In the genomic region with DNA sequence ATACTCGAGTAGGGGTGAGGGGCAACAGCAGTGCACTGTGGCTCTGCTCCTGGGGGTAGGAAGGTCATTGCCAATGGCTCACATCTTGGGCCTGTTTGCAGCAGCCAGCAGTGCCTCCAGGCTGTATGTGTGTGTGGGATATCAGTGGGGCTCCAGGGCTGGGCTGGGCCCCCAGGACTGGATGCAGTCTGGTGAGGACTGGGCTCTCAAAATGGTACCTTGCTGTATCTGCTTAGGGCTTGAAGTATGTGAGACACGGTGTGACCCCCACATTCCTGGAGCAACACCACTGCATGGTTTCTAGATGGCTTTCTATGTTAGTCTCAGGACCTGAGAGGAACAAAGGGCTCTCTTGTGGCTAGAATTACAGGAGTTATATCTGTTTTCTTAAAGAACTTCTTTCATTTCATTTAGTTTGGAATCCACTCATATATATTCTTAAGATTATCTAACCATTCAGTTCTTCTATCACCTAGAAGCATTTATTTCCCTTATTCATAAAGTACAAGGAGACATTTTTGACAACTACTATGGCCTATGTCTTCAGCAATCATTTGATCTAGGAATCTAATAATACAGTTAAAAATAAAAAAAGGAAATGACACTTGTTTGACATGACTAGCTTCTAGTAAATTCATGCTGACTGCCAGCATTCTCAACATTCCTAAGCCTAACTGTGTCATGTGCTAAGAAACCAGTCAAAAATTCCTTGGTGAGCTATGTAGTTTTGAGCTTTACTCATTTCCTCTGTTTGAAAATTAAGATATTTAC, we compare ENCODE assay signal across 11 cellular contexts.
A peak's percentile ranks its signal among the peaks of the same experiment; 100 is the strongest.
DNase-seq lines count a peak whose midpoint lies in the region; ATAC-seq, FAIRE-seq and TF ChIP-seq lines count a peak whose summit lies in the region.
"Had no signal": no experiment of that assay in that cellular context is flagged by ENCODE, and none has a peak within 500 bp of the region (broad histone marks: within the 10 kb centered on the region; RNA-seq: fewer than 3 reads in every experiment).

No MANE protein-coding gene starts in this region.

- no peak overlapping the region for H3K4ac ChIP-seq in mesendoderm (ENCODE audit: low read depth, low read length)

- TF ChIP-seq RAD21 in Ishikawa (IDR thresholded peaks at IDR 0.05; ENCODE audit: low read depth) = no peak

- peaks cover 0 to 7% (median 0%) of the 10 kb centered on the region in 3 donors for H3K36me3 Mint-ChIP-seq in naive thymus-derived CD8-positive, alpha-beta T cell

- H3K9me3 Mint-ChIP-seq in naive thymus-derived CD8-positive, alpha-beta T cell = peaks cover 0 to 18% (median 8%) of the 10 kb centered on the region in 9 donors

- FAIRE-seq in GM19239 (lab: Jason Lieb, UNC) = no peak

- H3K27ac ChIP-seq in mesendoderm (ENCODE audit: low read depth, low read length) = no peak overlapping the region
- H3K27ac ChIP-seq in caudate nucleus (ENCODE audit: low read depth, low read length) = no peak overlapping the region

- peaks cover 0 to 4% (median 0%) of the 10 kb centered on the region in 5 donors for H3K27me3 Mint-ChIP-seq in naive thymus-derived CD8-positive, alpha-beta T cell

- no peak overlapping the region for H3K9ac ChIP-seq in mesendoderm (ENCODE audit: low read length)

- H3K4me1 ChIP-seq in mesendoderm (ENCODE audit: control insufficient read depth, low read depth, low read length) = no peaks in the 10 kb centered on the region

- WGBS in mesendoderm (ENCODE audit: extremely low coverage, insufficient coverage, low lambda C conversion rate) = no CpG with 5 or more reads among the region's 2 CpGs

- POLR2A ChIA-PET in naive thymus-derived CD8-positive, alpha-beta T cell (lab: Charles Lee) = no interaction called here

- no peak overlapping the region for H4K8ac ChIP-seq in mesendoderm (ENCODE audit: low read depth, low read length)

- H3K4me3 ChIP-seq in mesendoderm (ENCODE audit: low read length) = no peak overlapping the region

- H2BK120ac ChIP-seq in mesendoderm (ENCODE audit: low read depth, low read length) = peak overlapping the region; percentile 11

- H3K4me3 Mint-ChIP-seq in naive thymus-derived CD8-positive, alpha-beta T cell = no peak overlapping the region

- no peak overlapping the region for H2BK15ac ChIP-seq in mesendoderm (replicated peaks; ENCODE audit: low read depth)

- H3K79me2 ChIP-seq in mesendoderm (ENCODE audit: control insufficient read depth, insufficient read depth, low read length) = no peaks in the 10 kb centered on the region

- no peak for ATAC-seq in naive thymus-derived CD8-positive, alpha-beta T cell

- H3K27me3 ChIP-seq in mesendoderm (ENCODE audit: insufficient read depth, low read length, poor library complexity) = no peaks in the 10 kb centered on the region

- no peaks in the 10 kb centered on the region for H3K4me1 Mint-ChIP-seq in naive thymus-derived CD8-positive, alpha-beta T cell

- no peaks in the 10 kb centered on the region for H3K36me3 ChIP-seq in mesendoderm (ENCODE audit: control insufficient read depth, insufficient read depth, low read length)

- no peak overlapping the region for H3K27ac Mint-ChIP-seq in naive thymus-derived CD8-positive, alpha-beta T cell

- H3K23ac ChIP-seq in mesendoderm (ENCODE audit: low read length) = no peak overlapping the region

- H3K18ac ChIP-seq in mesendoderm (ENCODE audit: low read length) = peak overlapping the region; percentile 20

- no peak overlapping the region for H2AK5ac ChIP-seq in mesendoderm (ENCODE audit: low read length)

- peak; percentile 80 for TF ChIP-seq EP300 in Ishikawa (IDR thresholded peaks at IDR 0.05; ENCODE audit: borderline replicate concordance)

- no peak overlapping the region for H4K5ac ChIP-seq in mesendoderm (ENCODE audit: low read length)

- peak overlapping the region; percentile 8 for H2BK5ac ChIP-seq in mesendoderm (ENCODE audit: low read length)

- H3K56ac ChIP-seq in mesendoderm (ENCODE audit: low read length) = no peak overlapping the region

- no peak overlapping the region for H3K4me2 ChIP-seq in mesendoderm (ENCODE audit: low read length)

- DNase-seq in AG08395 (ENCODE audit: low spot score) (peak; percentile 74), dermis microvascular lymphatic vessel endothelial cell (ENCODE audit: low read depth in 2 of 2) (peak; percentile 79 to 91), mesendoderm (peak; percentile 91), GM19239 (ENCODE audit: insufficient read length, low spot score) (no peak), caudate nucleus (lab: John Stamatoyannopoulos, UW) (no peak), SIG-M5 treated with dmso at 0.1 percent for 504 hours (lab: John Stamatoyannopoulos, UW; ENCODE audit: unreplicated experiment) (no peak)
- no peak for DNase-seq in naive thymus-derived CD8-positive, alpha-beta T cell
- DNase-seq: activated CD4-positive, alpha-beta T cell treated with anti-CD3 and anti-CD28 coated beads for 1 hour; Calu3; central memory CD4-positive, alpha-beta T cell had no signal

- H3K79me1 ChIP-seq in mesendoderm (ENCODE audit: low read length) = no peaks in the 10 kb centered on the region

TF ChIP-seq in Ishikawa, 13 proteins besides CTCF, POLR2A, EP300 and RAD21:
- TF ChIP-seq USF1 (IDR thresholded peaks at IDR 0.05) (no peak), YY1 (IDR thresholded peaks at IDR 0.05; ENCODE audit: low read depth) (no peak), FOXM1 (IDR thresholded peaks at IDR 0.05; ENCODE audit: borderline replicate concordance, low read depth) (peak; percentile 79; the same call in 1 of the 2 replicates), TEAD4 (IDR thresholded peaks at IDR 0.05) (peak; percentile 93), EGR1 (IDR thresholded peaks at IDR 0.05) (no peak), CREB1 (IDR thresholded peaks at IDR 0.05; ENCODE audit: low read depth) (no peak), NFIC (IDR thresholded peaks at IDR 0.05) (no peak), MAX (IDR thresholded peaks at IDR 0.05) (peak; percentile 52; the same call in 1 of the 2 replicates), ZBTB7A (IDR thresholded peaks at IDR 0.05; ENCODE audit: low read depth) (no peak), TCF12 (IDR thresholded peaks at IDR 0.05; ENCODE audit: low read depth) (peak; percentile 54; the same call in 1 of the 2 replicates), TAF1 (IDR thresholded peaks at IDR 0.05; ENCODE audit: low read depth) (no peak)
TF ChIP-seq in Ishikawa: peak in this region for 4.

Comparison
In these comparisons a context has a peak if more than half of its experiments do, and no peak if none do; other contexts are left out.
1. DNase-seq: peak in AG08395 (single experiment), dermis microvascular lymphatic vessel endothelial cell (2 of 2) and mesendoderm (single experiment); none in GM19239 (single experiment), naive thymus-derived CD8-positive, alpha-beta T cell (0 of 10), caudate nucleus (0 of 61) and SIG-M5 treated with dmso at 0.1 percent for 504 hours (single experiment).